In the genomic region with DNA sequence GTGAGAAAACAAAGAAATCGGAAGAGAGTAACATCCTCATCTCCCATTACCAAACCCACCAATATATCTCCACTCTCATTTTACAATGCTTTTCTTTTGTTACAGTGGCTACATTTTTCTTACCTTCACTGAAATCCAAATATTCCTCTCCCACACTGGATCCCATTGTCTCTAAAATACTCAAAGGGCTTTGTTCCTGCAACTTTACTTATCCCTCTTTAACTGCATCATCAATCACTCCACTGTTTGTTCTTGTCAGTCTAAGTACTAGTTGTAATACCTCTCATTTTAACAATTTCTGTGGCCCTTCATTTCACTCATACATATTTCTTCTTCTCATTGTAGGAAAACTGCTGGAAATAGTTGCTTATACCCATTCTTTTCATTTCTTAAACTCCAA, we compare ENCODE assay signal across 23 cellular contexts.
"Had no signal": no experiment of that assay in that cellular context is flagged by ENCODE, and none has a peak within 500 bp of the region (broad histone marks: within the 10 kb centered on the region; RNA-seq: fewer than 3 reads in every experiment).

No MANE protein-coding gene starts in this region.

- ATAC-seq: effector memory CD8-positive, alpha-beta T cell; left ventricle myocardium superior; lower lobe of right lung; natural killer cell treated with Interleukin-12 subunit alpha and Interleukin-12 subunit beta and Interleukin-15 and Interleukin-18, amount 100 ng/mL, for 72 hours; psoas muscle; right cardiac atrium; stimulated activated effector memory CD8-positive, alpha-beta T cell treated with anti-CD3 and anti-CD28 coated beads, Interleukin-12 subunit alpha, Interleukin-12 subunit beta, amount 100 ng/mL, for 72 hours had no signal

- H3K27ac ChIP-seq: esophagus squamous epithelium, lower lobe of right lung, neutrophil, parathyroid adenoma, psoas muscle, sigmoid colon, stomach, thyroid gland had no signal

- H3K4me1 ChIP-seq: esophagus squamous epithelium, lower lobe of right lung, parathyroid adenoma, psoas muscle, sigmoid colon, stomach, thyroid gland had no signal

- H3K27me3 ChIP-seq: esophagus squamous epithelium, neutrophil, sigmoid colon, stomach, thyroid gland had no signal

- DNase-seq: cortex of kidney; effector memory CD8-positive, alpha-beta T cell; erythroblast; esophagus squamous epithelium; hypothalamus; immature natural killer cell; islet precursor cell; kidney glomerular epithelial cell; left ventricle myocardium superior; lower lobe of right lung; naive B cell; psoas muscle; right cardiac atrium; sigmoid colon; stimulated activated CD4-positive, alpha-beta T cell treated with anti-CD3 and anti-CD28 coated beads, Interleukin-2, amount 100 ng/mL, for 24 hours; stimulated activated CD4-positive, alpha-beta T cell treated with anti-CD3 and anti-CD28 coated beads, Interleukin-4, amount 100 ng/mL, for 24 hours; stimulated activated naive CD4-positive, alpha-beta T cell treated with Interleukin-2 at 50 U/mL for 16 hours; stomach; thyroid gland had no signal
